1 cellular context compared by ENCODE assay signal in genomic region chr16:89918453-89919347, GRCh38.
A peak's percentile ranks its signal among the peaks of the same experiment; 100 is the strongest.
TF ChIP-seq lines count a peak whose summit lies in the region.

MC1R (plus strand) TSS chr16:89918862; CDS start chr16:89919259, 397 bp downstream.

TF ChIP-seq in HepG2, 621 proteins besides CTCF, POLR2A, EP300 and RAD21 (continued from another document and continues in another):
- TF ChIP-seq ZBTB33 (CRISPR knock-in tag; IDR thresholded peaks at IDR 0.05): peak; percentile 85
- TF ChIP-seq ZSCAN29 (CRISPR knock-in tag; conservative IDR thresholded peaks at IDR 0.05): no peak
- TF ChIP-seq HIC2 (CRISPR knock-in tag; IDR thresholded peaks at IDR 0.05; ENCODE audit: low read depth): peak; percentile 79; the same call in 1 of the 2 replicates
- TF ChIP-seq AHDC1 (CRISPR knock-in tag; IDR thresholded peaks at IDR 0.05; ENCODE audit: borderline replicate concordance): peak; percentile 24; the same call in 1 of the 2 replicates
- TF ChIP-seq ZUFSP (CRISPR knock-in tag; IDR thresholded peaks at IDR 0.05; ENCODE audit: borderline replicate concordance): no peak
- TF ChIP-seq ELF3 (CRISPR knock-in tag; IDR thresholded peaks at IDR 0.05): peak; percentile 79
- TF ChIP-seq TBX2 (CRISPR knock-in tag; IDR thresholded peaks at IDR 0.05; ENCODE audit: borderline replicate concordance): 0 out of 2 replicates have a peak, but pooled peaks have one; percentile 31
- TF ChIP-seq NCOA1 (CRISPR knock-in tag; IDR thresholded peaks at IDR 0.05): no peak
- TF ChIP-seq ZEB1 (IDR thresholded peaks at IDR 0.05; ENCODE audit: insufficient replicate concordance, low read depth): no peak
- no peak for TF ChIP-seq ZFP62 (CRISPR knock-in tag; IDR thresholded peaks at IDR 0.05)
- 0 out of 2 replicates have a peak, but pooled peaks have one; percentile 21 for TF ChIP-seq ZNF780A (CRISPR knock-in tag; IDR thresholded peaks at IDR 0.05)
- TF ChIP-seq ZMYM2 (CRISPR knock-in tag; IDR thresholded peaks at IDR 0.05): 0 out of 2 replicates have a peak, but pooled peaks have one; percentile 34
- TF ChIP-seq ZNF674 (CRISPR knock-in tag; IDR thresholded peaks at IDR 0.05; ENCODE audit: low read depth): no peak
- no peak for TF ChIP-seq MAFF (IDR thresholded peaks at IDR 0.05; ENCODE audit: low read depth, low read length)
- no peak for TF ChIP-seq ZNF44 (CRISPR knock-in tag; IDR thresholded peaks at IDR 0.05)
- TF ChIP-seq ZFP37 (CRISPR knock-in tag; IDR thresholded peaks at IDR 0.05; ENCODE audit: borderline replicate concordance): peak; percentile 90; the same call in 1 of the 2 replicates
- TF ChIP-seq CAMTA2 (CRISPR knock-in tag; IDR thresholded peaks at IDR 0.05; ENCODE audit: borderline replicate concordance): peak; percentile 72; the same call in 1 of the 2 replicates
- TF ChIP-seq ZBTB25 (CRISPR knock-in tag; IDR thresholded peaks at IDR 0.05): peak; percentile 86
- TF ChIP-seq ZNF275 (CRISPR knock-in tag; IDR thresholded peaks at IDR 0.05; ENCODE audit: borderline replicate concordance): peak; percentile 83; the same call in 1 of the 2 replicates
- no peak for TF ChIP-seq SMARCE1 (IDR thresholded peaks at IDR 0.05; ENCODE audit: borderline replicate concordance)
- peak; percentile 96 for TF ChIP-seq ZIK1 (CRISPR knock-in tag; IDR thresholded peaks at IDR 0.05; ENCODE audit: borderline replicate concordance, low read depth)
- no peak for TF ChIP-seq ZNF784 (CRISPR knock-in tag; IDR thresholded peaks at IDR 0.05; ENCODE audit: borderline replicate concordance)
- TF ChIP-seq KMT2A (CRISPR knock-in tag; IDR thresholded peaks at IDR 0.05): 0 out of 2 replicates have a peak, but pooled peaks have one; percentile 25
- peak; percentile 29 for TF ChIP-seq MIER2 (CRISPR knock-in tag; IDR thresholded peaks at IDR 0.05)
- TF ChIP-seq ZBTB37 (CRISPR knock-in tag; IDR thresholded peaks at IDR 0.05): peak; percentile 75; the same call in 1 of the 2 replicates
- no peak; the same call in 1 of the 2 replicates for TF ChIP-seq WIZ (CRISPR knock-in tag; IDR thresholded peaks at IDR 0.05)
- TF ChIP-seq ZNF407 (CRISPR knock-in tag; IDR thresholded peaks at IDR 0.05; ENCODE audit: not compliant biosample characterization): no peak
